Comparison of ENCODE assay signal across 8 cellular contexts in genomic region chr15:51401872-51402517, GRCh38.
DNase-seq lines count a peak whose midpoint lies in the region; ATAC-seq, FAIRE-seq and TF ChIP-seq lines count a peak whose summit lies in the region.

No MANE protein-coding gene starts in this region.

- peak overlapping the region; percentile 53 for H3K4me2 ChIP-seq in HepG2 (ENCODE audit: low read depth, low read length)

- no peak overlapping the region for H3K9ac ChIP-seq in HepG2 (ENCODE audit: insufficient read depth, low read depth, low read length)

- H3K9me3 ChIP-seq in HepG2 (ENCODE audit: low read length) = no peaks in the 10 kb centered on the region

- H3K4me1 ChIP-seq in HepG2 (ENCODE audit: insufficient read depth, low read length) = peaks cover 16% of the 10 kb centered on the region

- no TSS peak for BruUV-seq in HepG2 (replicated peaks; lab: Mats Ljungman, UMichigan)

- peak; percentile 68 for FAIRE-seq in HepG2 (lab: Jason Lieb, UNC)

- peak; percentile 88 for TF ChIP-seq CTCF in GM06990 (IDR thresholded peaks at IDR 0.05; ENCODE audit: insufficient read depth, low read length, poor library complexity, severe bottlenecking)
- peak; percentile 74 for TF ChIP-seq CTCF in LNCaP clone FGC (IDR thresholded peaks at IDR 0.05; ENCODE audit: control insufficient read depth, extremely low read depth, insufficient read depth)
- TF ChIP-seq CTCF in HepG2 (CRISPR knock-in tag; IDR thresholded peaks at IDR 0.05) = peak; percentile 73

- no peaks in the 10 kb centered on the region for H3K79me2 ChIP-seq in HepG2 (ENCODE audit: insufficient read depth, low read length)

- no peaks in the 10 kb centered on the region for H3K36me3 ChIP-seq in GM06990 (ENCODE audit: control insufficient read depth, insufficient read depth, low read length)
- H3K36me3 ChIP-seq in HepG2 (replicated peaks in 1 of 2; ENCODE audit: control insufficient read depth in 1 of 2, insufficient read depth in 2 of 2, low read length in 2 of 2) = no peaks in the 10 kb centered on the region

- 20% methylated on average over 5 of the region's 12 CpGs for WGBS in HepG2 (ENCODE audit: low lambda C conversion rate)

- POLR2A ChIA-PET in HepG2 (lab: Yijun Ruan, JAX) = no interaction called here

- no peak for TF ChIP-seq POLR2A in HepG2 (IDR thresholded peaks at IDR 0.05; ENCODE audit: insufficient read depth in 1 of 2, low read depth in 2 of 2, low read length in 2 of 2)

- no peak for TF ChIP-seq EP300 in HepG2 (IDR thresholded peaks at IDR 0.05; ENCODE audit: low read depth in 2 of 2, low read length in 2 of 2)
- no peak for TF ChIP-seq EP300 in HepG2 (CRISPR knock-in tag; IDR thresholded peaks at IDR 0.05; ENCODE audit: borderline replicate concordance)

- H3K27ac ChIP-seq in HepG2 (ENCODE audit: extremely low read length, insufficient read depth, low read length) = no peak overlapping the region

- peak; percentile 82 for ATAC-seq in HepG2
- no peak for ATAC-seq in GM21619 (IDR thresholded peaks at IDR 0.05; ENCODE audit: unreplicated experiment)
- no peak for ATAC-seq in HG02642 (IDR thresholded peaks at IDR 0.05; ENCODE audit: poor library complexity, unreplicated experiment)

- H3K27me3 ChIP-seq in GM06990 (replicated peaks; ENCODE audit: control insufficient read depth, insufficient read depth, low read length) = peaks cover under 1% of the 10 kb centered on the region
- peaks cover 0 to 25% of the 10 kb centered on the region in 2 experiments; a peak in 3 of 5 replicates for H3K27me3 ChIP-seq in HepG2 (ENCODE audit: control insufficient read depth in 1 of 2, insufficient read depth in 2 of 2, low read length in 2 of 2)

- no peak overlapping the region for H2AFZ ChIP-seq in HepG2 (ENCODE audit: low read length)

- intact Hi-C loops in HepG2 (cut with micrococcal nuclease; ENCODE audit: unreplicated experiment) = loop anchor here (1.0 to 2.0 kb wide), 3 partner anchors 97 to 239 kb away; no protein-coding TSS in a partner anchor

- DNase-seq in GM06990 (ENCODE audit: extremely low read depth, insufficient read length) (no peak), LNCaP clone FGC (ENCODE audit: low read depth) (no peak), T47D (ENCODE audit: low read depth in 1 of 2, low spot score in 1 of 2) (peak; percentile 28 to 59), HepG2 (ENCODE audit: low spot score) (peak; percentile 23), T-helper 1 cell (no peak)
- no peak for DNase-seq in effector CD8-positive, alpha-beta T cell (lab: John Stamatoyannopoulos, UW)

- H3K4me3 ChIP-seq in GM06990 (replicated peaks; ENCODE audit: low read depth, low read length) (no peak overlapping the region), LNCaP clone FGC (ENCODE audit: low read depth, low read length) (no peak overlapping the region), HepG2 (replicated peaks in 1 of 3; ENCODE audit: insufficient read depth in 1 of 3, low read depth in 2 of 3, low read length in 3 of 3) (no peak overlapping the region)

- no peak for TF ChIP-seq RAD21 in HepG2 (CRISPR knock-in tag; IDR thresholded peaks at IDR 0.05)

- in situ Hi-C loops in T47D (cut with HindIII; ENCODE audit: low pct_unique_long_range_greater_than_20kb, low sequenced_read_pairs) = no loop called here
- in situ Hi-C loops in HepG2 (cut with HindIII; ENCODE audit: extremely low pct_ligation_motif_present, low pct_unique_long_range_greater_than_20kb) = loop anchor here (5.0 kb wide), 1 partner anchor 240 kb away; no protein-coding TSS in a partner anchor

- H4K20me1 ChIP-seq in HepG2 (ENCODE audit: insufficient read depth, low read length) = no peaks in the 10 kb centered on the region

- CTCF ChIA-PET in HepG2 (lab: Yijun Ruan, JAX; ENCODE audit: low intra/inter-chr PET ratio, low total read pairs) = interaction anchor here (1.8 kb wide), 1 partner anchor 97 kb away, joined by 5 read pairs; no protein-coding TSS in a partner anchor

TF ChIP-seq in HepG2, 621 proteins besides CTCF, POLR2A, EP300 and RAD21:
- TF ChIP-seq ZNF891 (CRISPR knock-in tag; IDR thresholded peaks at IDR 0.05) (0 out of 2 replicates have a peak, but pooled peaks have one; percentile 49), SP1 (IDR thresholded peaks at IDR 0.05) (no peak), SP1 (CRISPR knock-in tag; IDR thresholded peaks at IDR 0.05) (no peak), ZBTB40 (IDR thresholded peaks at IDR 0.05) (no peak), ZBTB40 (CRISPR knock-in tag; IDR thresholded peaks at IDR 0.05) (peak; percentile 95), ZNF430 (CRISPR knock-in tag; IDR thresholded peaks at IDR 0.05) (0 out of 2 replicates have a peak, but pooled peaks have one; percentile 35), SMC3 (IDR thresholded peaks at IDR 0.05; ENCODE audit: low read length) (peak; percentile 57; the same call in 1 of the 2 replicates), ZNF263 (CRISPR knock-in tag; IDR thresholded peaks at IDR 0.05) (0 out of 2 replicates have a peak, but pooled peaks have one; percentile 33), RNF219 (CRISPR knock-in tag; IDR thresholded peaks at IDR 0.05) (no peak), STAG1 (CRISPR knock-in tag; IDR thresholded peaks at IDR 0.05) (peak; percentile 71), ZMYM4 (CRISPR knock-in tag; IDR thresholded peaks at IDR 0.05) (peak; percentile 20; the same call in 1 of the 2 replicates)

Comparison
In these comparisons a context has a peak if more than half of its experiments do, and no peak if none do; other contexts are left out.
1. DNase-seq: peak in T47D (2 of 2) and HepG2 (single experiment); none in GM06990 (single experiment), LNCaP clone FGC (single experiment), effector CD8-positive, alpha-beta T cell (single experiment) and T-helper 1 cell (0 of 5).
2. Peak in every context shown above with its lines, with median percentiles within 50 percentile points of each other: CTCF ChIP-seq.